31 cellular contexts compared by ENCODE assay signal in the genomic region with DNA sequence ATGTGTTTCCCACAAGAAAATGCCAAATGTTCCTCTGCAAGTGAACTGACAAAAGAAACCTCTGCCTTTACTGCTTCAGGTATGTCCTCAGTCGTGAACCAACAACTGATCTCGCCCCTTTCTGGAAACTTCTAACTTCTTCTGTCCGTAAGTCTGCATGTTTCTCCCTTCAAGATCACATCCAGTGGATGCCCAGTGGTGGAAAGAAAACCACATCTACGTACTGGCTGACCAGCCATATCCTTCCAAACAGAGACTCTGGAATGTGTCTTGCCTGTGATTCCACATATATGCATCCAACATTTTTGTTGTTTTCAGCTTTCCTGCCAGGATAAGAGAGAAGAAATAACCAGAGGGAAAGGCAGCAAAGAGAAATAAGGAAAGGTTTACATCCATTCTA.
"Had no signal": no experiment of that assay in that cellular context is flagged by ENCODE, and none has a peak within 500 bp of the region (broad histone marks: within the 10 kb centered on the region; RNA-seq: fewer than 3 reads in every experiment).

No MANE protein-coding gene starts in this region.

- DNase-seq: hypothalamus; immature natural killer cell; kidney; left colon; left lung; lower lobe of right lung; mammary epithelial cell; mesenchymal stem cell; naive thymus-derived CD8-positive, alpha-beta T cell; occipital lobe; pancreas; posterior cingulate gyrus; retina; right cardiac atrium; spleen; stimulated activated CD4-positive, alpha-beta T cell treated with anti-CD3 and anti-CD28 coated beads, Interleukin-4, amount 100 ng/mL, for 4 hours; stimulated activated CD8-positive, alpha-beta memory T cell treated with anti-CD3 and anti-CD28 coated beads, Interleukin-4, amount 100 ng/mL, for 48 hours; stimulated activated naive CD4-positive, alpha-beta T cell treated with Interleukin-2 at 50 U/mL for 16 hours; stimulated activated naive CD8-positive, alpha-beta T cell treated with anti-CD3 and anti-CD28 coated beads, Interleukin-15, amount 100 ng/mL, for 72 hours; substantia nigra; uterus had no signal

- H3K4me3 ChIP-seq: left lung, lower lobe of right lung, pancreas, prostate gland, skin epidermis, spleen, tibial nerve, uterus had no signal

- H3K27me3 ChIP-seq: left lung, neutrophil, pancreas, spleen, tibial nerve, uterus had no signal

- H3K9me3 Mint-ChIP-seq: nephron; neural crest cell; stimulated activated memory B cell treated with anti-CD40 and anti-IgM and Interleukin-4, amounts not matched to agents 10 μg/mL and 1 μg/mL and 100 μg/mL, for 72 hours; type B pancreatic cell had no signal

- H3K4me1 ChIP-seq: pancreas, prostate gland, spleen had no signal

- H3K9me3 ChIP-seq: left lung, lower lobe of right lung, neutrophil, pancreas, prostate gland, spleen, tibial nerve, uterus had no signal

- FAIRE-seq: islet of Langerhans, kidney, pancreas had no signal

- H3K36me3 ChIP-seq: left lung, lower lobe of right lung, neutrophil, pancreas, prostate gland, spleen, tibial nerve, uterus had no signal

- H3K4me3 Mint-ChIP-seq: immature natural killer cell; naive thymus-derived CD8-positive, alpha-beta T cell; nephron; neural crest cell; stimulated activated memory B cell treated with anti-CD40 and anti-IgM and Interleukin-4, amounts not matched to agents 10 μg/mL and 1 μg/mL and 100 μg/mL, for 72 hours; stimulated activated naive CD8-positive, alpha-beta T cell treated with anti-CD3 and anti-CD28 coated beads, Interleukin-15, amount 100 ng/mL, for 72 hours; type B pancreatic cell had no signal

- H3K27ac ChIP-seq: left lung, lower lobe of right lung, neutrophil, pancreas, prostate gland, skin epidermis, spleen, tibial nerve, uterus had no signal

- H3K36me3 Mint-ChIP-seq: immature natural killer cell; naive thymus-derived CD8-positive, alpha-beta T cell; stimulated activated memory B cell treated with anti-CD40 and anti-IgM and Interleukin-4, amounts not matched to agents 10 μg/mL and 1 μg/mL and 100 μg/mL, for 72 hours had no signal

- ATAC-seq: left colon; left lung; lower lobe of right lung; naive thymus-derived CD8-positive, alpha-beta T cell; pancreas; right cardiac atrium; sciatic nerve; stimulated activated memory B cell treated with anti-CD40 and anti-IgM and Interleukin-4, amounts not matched to agents 10 μg/mL and 1 μg/mL and 100 μg/mL, for 72 hours; stimulated activated naive CD8-positive, alpha-beta T cell treated with anti-CD3 and anti-CD28 coated beads, Interleukin-15, amount 100 ng/mL, for 72 hours had no signal

- H3K4me1 Mint-ChIP-seq: naive thymus-derived CD8-positive, alpha-beta T cell; stimulated activated memory B cell treated with anti-CD40 and anti-IgM and Interleukin-4, amounts not matched to agents 10 μg/mL and 1 μg/mL and 100 μg/mL, for 72 hours; stimulated activated naive CD8-positive, alpha-beta T cell treated with anti-CD3 and anti-CD28 coated beads, Interleukin-15, amount 100 ng/mL, for 72 hours had no signal

- H3K27ac Mint-ChIP-seq: immature natural killer cell; naive thymus-derived CD8-positive, alpha-beta T cell; nephron; stimulated activated memory B cell treated with anti-CD40 and anti-IgM and Interleukin-4, amounts not matched to agents 10 μg/mL and 1 μg/mL and 100 μg/mL, for 72 hours; stimulated activated naive CD8-positive, alpha-beta T cell treated with anti-CD3 and anti-CD28 coated beads, Interleukin-15, amount 100 ng/mL, for 72 hours; type B pancreatic cell had no signal
